Comparison of ENCODE assay signal across 1 cellular context in genomic region chr9:134677743-134678142, GRCh38.
TF ChIP-seq lines count a peak whose summit lies in the region.

No MANE protein-coding gene starts in this region.

TF ChIP-seq in HepG2, 621 proteins besides CTCF, POLR2A, EP300 and RAD21 (continued from another document):
- no peak for TF ChIP-seq MED13 (CRISPR knock-in tag; IDR thresholded peaks at IDR 0.05)
- TF ChIP-seq GPBP1L1 (CRISPR knock-in tag; IDR thresholded peaks at IDR 0.05): no peak
- no peak for TF ChIP-seq JDP2 (CRISPR knock-in tag; IDR thresholded peaks at IDR 0.05; ENCODE audit: borderline replicate concordance)
- TF ChIP-seq ZFP41 (CRISPR knock-in tag; IDR thresholded peaks at IDR 0.05; ENCODE audit: borderline replicate concordance): no peak
